15 cellular contexts compared by ENCODE assay signal in the genomic region with DNA sequence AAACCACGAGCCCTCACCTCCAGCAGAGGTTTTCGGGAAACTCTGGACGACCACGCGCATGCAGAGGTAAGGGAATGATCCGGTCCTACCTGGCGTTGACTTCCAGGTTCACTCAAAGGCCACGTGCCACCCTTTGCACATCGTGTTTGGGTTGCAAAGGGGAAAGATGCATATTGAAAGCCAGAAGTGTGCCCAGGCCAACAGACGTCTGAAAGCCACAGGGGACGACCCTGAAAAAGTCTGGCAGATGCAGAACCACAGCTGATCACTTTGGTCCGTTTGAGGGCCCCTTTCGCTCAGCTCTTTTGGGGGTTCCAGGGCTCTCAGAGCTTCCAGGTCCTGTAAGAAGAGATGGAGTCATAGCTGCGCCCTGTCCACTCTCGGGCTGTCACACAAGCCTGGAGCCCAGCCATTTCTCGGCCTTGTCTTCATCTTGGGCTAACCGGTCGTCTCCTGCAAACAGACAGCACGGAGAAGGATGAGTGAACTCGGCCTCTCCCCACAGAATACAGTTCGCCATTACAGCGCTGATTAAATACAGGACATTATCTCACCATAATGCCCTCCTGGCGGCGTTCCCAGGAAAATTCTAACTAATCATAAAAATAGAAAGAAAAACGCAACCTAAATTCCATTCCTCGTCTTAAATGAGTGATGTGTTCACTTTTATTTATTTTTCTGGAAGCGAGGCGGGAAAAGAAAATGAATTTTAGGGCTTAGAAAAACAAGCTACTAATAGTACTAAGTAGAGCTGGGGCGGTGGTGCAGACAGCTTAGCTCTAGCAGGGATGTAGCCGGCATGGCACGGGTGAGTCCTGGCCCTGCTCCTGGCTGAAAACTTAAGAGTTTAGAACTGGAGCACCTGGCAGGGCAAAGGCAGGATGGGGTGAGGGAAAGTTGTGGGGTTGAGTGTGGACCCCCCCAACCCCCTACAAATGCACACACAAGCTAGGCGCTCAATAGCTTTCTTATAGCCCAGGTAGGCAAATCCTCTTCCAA. TPM values are rescaled to one million over a fixed set of nuclear protein-coding genes. Genes with fewer than 3 reads are reported as not detected.
DNase-seq lines count a peak whose midpoint lies in the region; ATAC-seq and TF ChIP-seq lines count a peak whose summit lies in the region.
"Had no signal": no experiment of that assay in that cellular context is flagged by ENCODE, and none has a peak within 500 bp of the region (broad histone marks: within the 10 kb centered on the region; RNA-seq: fewer than 3 reads in every experiment).

No MANE protein-coding gene starts in this region.

- intact Hi-C loops in ascending aorta (cut with DNase I) (loop anchor here (1.0 to 5.0 kb wide), 5 partner anchors 24 to 246 kb away; no protein-coding TSS in a partner anchor), posterior vena cava (cut with DNase I) (loop anchor here in 1 of 2 donors (2.0 kb wide), 1 partner anchor 71 kb away; no protein-coding TSS in a partner anchor)

- no peaks in the 10 kb centered on the region for H4K20me1 ChIP-seq in MM.1S (ENCODE audit: insufficient read depth, low read length)

- H3K4me3 ChIP-seq in ascending aorta (peak overlapping the region; percentile 5 to 61), fibroblast of the aortic adventitia (ENCODE audit: low read depth, low read length) (no peak overlapping the region), MM.1S (ENCODE audit: low read length) (no peak overlapping the region)
- H3K4me3 ChIP-seq: pancreas, Peyer's patch had no signal

- TF ChIP-seq CTCF in ascending aorta (IDR thresholded peaks at IDR 0.05) (no peak), fibroblast of the aortic adventitia (IDR thresholded peaks at IDR 0.05; ENCODE audit: insufficient read depth, low read length) (no peak), MM.1S (IDR thresholded peaks at IDR 0.05; ENCODE audit: low read length) (no peak)

- H3K4me1 ChIP-seq in ascending aorta (peaks cover 6 to 32% of the 10 kb centered on the region in 2 donors), MM.1S (ENCODE audit: low read length) (no peaks in the 10 kb centered on the region)

- H2AFZ ChIP-seq in MM.1S (ENCODE audit: low read length), result no peak overlapping the region

- no peak for ATAC-seq in esophagus mucosa
- ATAC-seq: activated naive CD4-positive, alpha-beta T cell treated with anti-CD3 and anti-CD28 coated beads, Interleukin-2, amount 50 U/mL, for 72 hours; pancreas had no signal

- H3K9me3 ChIP-seq in ascending aorta (no peaks in the 10 kb centered on the region), MM.1S (replicated peaks; ENCODE audit: insufficient read depth, low read length) (no peaks in the 10 kb centered on the region)
- H3K9me3 ChIP-seq: pancreas, Peyer's patch had no signal

- H3K27ac ChIP-seq in ascending aorta (peak overlapping the region; percentile 93 to 95), MM.1S (ENCODE audit: low read length) (no peak overlapping the region)
- H3K27ac ChIP-seq: pancreas, Peyer's patch had no signal

- no peaks in the 10 kb centered on the region for H3K9me2 ChIP-seq in MM.1S (replicated peaks; ENCODE audit: insufficient read depth, low read length)

- DNase-seq in EH (ENCODE audit: low read depth) (peak; percentile 73), ascending aorta (ENCODE audit: low spot score in 2 of 2) (peak in 1 of 2 donors; percentile 89), fibroblast of the aortic adventitia (ENCODE audit: low read depth) (peak; percentile 29), posterior vena cava (ENCODE audit: low spot score) (peak; percentile 77), MM.1S (no peak), SIG-M5 treated with dmso at 0.1 percent for 504 hours (lab: John Stamatoyannopoulos, UW; ENCODE audit: unreplicated experiment) (no peak)
- DNase-seq in activated effector memory CD4-positive, alpha-beta T cell treated with Interleukin-2 at 50 U/mL for 16 hours, result no peak
- DNase-seq: DMS79 treated with DMSO at 0.1 percent for 48 hours, Karpas-422, NCI-H1930, NCI-H524 treated with DMSO at 0.1 percent for 48 hours, pancreas, Peyer's patch had no signal

- no peaks in the 10 kb centered on the region for H3K79me2 ChIP-seq in MM.1S (ENCODE audit: low read length)

- H3K9ac ChIP-seq in MM.1S (ENCODE audit: low read length), result no peak overlapping the region

- no peaks in the 10 kb centered on the region for H3K36me3 ChIP-seq in ascending aorta
- no peaks in the 10 kb centered on the region for H3K36me3 ChIP-seq in MM.1S (replicated peaks; ENCODE audit: insufficient read depth, low read length)
- H3K36me3 ChIP-seq: pancreas, Peyer's patch had no signal

- no peak overlapping the region for H3K4me2 ChIP-seq in MM.1S (ENCODE audit: low read depth, low read length)

- H3F3A ChIP-seq in MM.1S (ENCODE audit: insufficient read depth, low read length), result no peaks in the 10 kb centered on the region

- H3K27me3 ChIP-seq in ascending aorta (no peaks in the 10 kb centered on the region), MM.1S (replicated peaks; ENCODE audit: insufficient read depth, low read length) (no peaks in the 10 kb centered on the region)
- H3K27me3 ChIP-seq: pancreas, Peyer's patch had no signal

RNA-seq across cellular contexts. Expression of a gene that starts 45.5 kb away (rescaled TPM):
- total RNA-seq in ascending aorta, result 34.8 TPM
- total RNA-seq in fibroblast of the aortic adventitia (ENCODE audit: low replicate concordance), result 4.8 and 8.1 TPM in 2 replicates
- 10 to 100 TPM; 40.8 to 43.7 TPM for total RNA-seq in posterior vena cava
- 3.9 TPM for total RNA-seq in esophagus mucosa

Comparison
In these comparisons a context has a peak if more than half of its experiments do, and no peak if none do; other contexts are left out.
1. DNase-seq: peak in EH (single experiment), fibroblast of the aortic adventitia (single experiment) and posterior vena cava (single experiment); none in MM.1S (single experiment), SIG-M5 treated with dmso at 0.1 percent for 504 hours (single experiment) and activated effector memory CD4-positive, alpha-beta T cell treated with Interleukin-2 at 50 U/mL for 16 hours (single experiment).
2. H3K4me3 ChIP-seq: peak in ascending aorta (2 of 2); none in fibroblast of the aortic adventitia (single experiment) and MM.1S (single experiment).